1 cellular context compared by ENCODE assay signal in genomic region chr13:55632402-55632801, GRCh38.
TF ChIP-seq lines count a peak whose summit lies in the region.

No MANE protein-coding gene starts in this region.

TF ChIP-seq in GM23338, 12 proteins besides CTCF, POLR2A, EP300 and RAD21:
- TF ChIP-seq REST (IDR thresholded peaks at IDR 0.05; ENCODE audit: unreplicated experiment) (peak; percentile 63), CREB1 (CRISPR knock-in tag; IDR thresholded peaks at IDR 0.05; ENCODE audit: low read depth) (no peak), ZNF331 (CRISPR knock-in tag; IDR thresholded peaks at IDR 0.05; ENCODE audit: low read depth) (no peak)
